ENCODE assay signal across 8 cellular contexts in the genomic region with DNA sequence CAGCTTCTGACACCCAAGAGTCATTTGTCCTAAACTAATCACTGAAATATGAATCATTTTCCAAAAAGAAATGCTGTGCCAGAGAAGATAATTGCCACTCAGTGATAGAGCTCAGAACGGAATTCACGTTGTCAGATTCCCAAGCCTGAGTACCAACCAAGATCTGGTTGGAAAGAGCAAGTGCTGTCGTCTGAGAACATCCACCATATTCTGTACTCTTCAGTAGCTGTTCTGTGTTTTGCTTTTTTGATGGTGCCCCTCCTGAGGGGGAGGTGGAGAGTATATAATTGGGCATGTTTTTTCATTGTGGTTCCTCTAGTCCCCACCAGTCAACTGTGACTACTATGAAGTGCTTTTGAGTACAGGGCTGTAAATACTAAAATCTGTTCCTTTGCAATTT. TPM values are rescaled to one million over a fixed set of nuclear protein-coding genes. Genes with fewer than 3 reads are reported as not detected.
A peak's percentile ranks its signal among the peaks of the same experiment; 100 is the strongest.
DNase-seq lines count a peak whose midpoint lies in the region; ATAC-seq and TF ChIP-seq lines count a peak whose summit lies in the region.

No MANE protein-coding gene starts in this region.

- no peak for TF ChIP-seq POLR2A in erythroblast (IDR thresholded peaks at IDR 0.05; ENCODE audit: low read length)

- no peaks in the 10 kb centered on the region for H3K36me3 ChIP-seq in KOPT-K1 (ENCODE audit: insufficient read depth, low read length)

- H3K27ac Mint-ChIP-seq in naive B cell, result peak overlapping the region; percentile 34 to 94 (median 79)

- H3K4me3 ChIP-seq in cardiac fibroblast (replicated peaks in 1 of 2; ENCODE audit: low read depth in 2 of 2, low read length in 2 of 2), result peak overlapping the region; percentile 27 to 31

- no peaks in the 10 kb centered on the region for H3K9me3 Mint-ChIP-seq in naive B cell

- H3K4me3 Mint-ChIP-seq in naive B cell, result peak overlapping the region; percentile 70 to 91 (median 82)

- ATAC-seq in GM18498 (IDR thresholded peaks at IDR 0.05; ENCODE audit: unreplicated experiment) (peak; percentile 16), naive B cell (ENCODE audit: low read depth in 2 of 2) (peak; percentile 47 to 52)

- H3K27me3 Mint-ChIP-seq in naive B cell, result no peaks in the 10 kb centered on the region

- H3K9me3 ChIP-seq in KOPT-K1 (ENCODE audit: insufficient read depth, low read length, poor library complexity, severe bottlenecking), result no peaks in the 10 kb centered on the region

- no peak for TF ChIP-seq CTCF in cardiac fibroblast (IDR thresholded peaks at IDR 0.05; ENCODE audit: low read depth, low read length)

- H3K4me1 Mint-ChIP-seq in naive B cell, result peaks cover 29 to 46% (median 41%) of the 10 kb centered on the region in 3 donors

- peak overlapping the region; percentile 97 for H3K27ac ChIP-seq in KOPT-K1 (ENCODE audit: low read depth, low read length, poor library complexity, severe bottlenecking)

- DNase-seq in cardiac fibroblast (ENCODE audit: low read depth in 2 of 2) (no peak), naive B cell (no peak), erythroblast (lab: John Stamatoyannopoulos, UW) (no peak), DMS53 treated with DMSO at 0.1 percent for 48 hours (lab: John Stamatoyannopoulos, UW; ENCODE audit: unreplicated experiment) (no peak), cortex of kidney (lab: John Stamatoyannopoulos, UW) (no peak), OCI-M2 (lab: John Stamatoyannopoulos, UW; ENCODE audit: unreplicated experiment) (no peak)

- H3K36me3 Mint-ChIP-seq in naive B cell, result no peaks in the 10 kb centered on the region

RNA-seq across cellular contexts. Expression of a gene that starts 13.2 kb away (rescaled TPM):
- polyA plus RNA-seq in naive B cell (ENCODE audit: low read depth in 6 of 6), result 10 to 100 TPM; 13.8 to 20.8 (median 14.4) TPM

RNA-seq across cellular contexts. Expression of a gene that starts 46.6 kb away (rescaled TPM):
- polyA plus RNA-seq in naive B cell (ENCODE audit: low read depth in 6 of 6), result 10 to 100 TPM in 4 of 6 donors, 1 to 10 TPM in 2; 2.3 to 18.2 (median 13.6) TPM
